Comparison of ENCODE assay signal across 8 cellular contexts in genomic region chr10:68156373-68157185, GRCh38. TPM values are rescaled to one million over a fixed set of nuclear protein-coding genes. Genes with fewer than 3 reads are reported as not detected.
DNase-seq lines count a peak whose midpoint lies in the region; ATAC-seq, FAIRE-seq and TF ChIP-seq lines count a peak whose summit lies in the region.

No MANE protein-coding gene starts in this region.

- no peaks in the 10 kb centered on the region for H3K79me2 ChIP-seq in Loucy (ENCODE audit: insufficient read depth, low read length)

- no peak overlapping the region for H2AFZ ChIP-seq in Loucy (ENCODE audit: low read length)

- no peaks in the 10 kb centered on the region for H3K9me2 ChIP-seq in Loucy (replicated peaks; ENCODE audit: low read depth, low read length)

- ATAC-seq in left lobe of liver = peak; percentile 90

- no peaks in the 10 kb centered on the region for H3F3A ChIP-seq in Loucy (ENCODE audit: low read depth)

- H3K4me3 ChIP-seq in Loucy (ENCODE audit: low read length, poor library complexity, severe bottlenecking) (no peak overlapping the region), bronchial epithelial cell (ENCODE audit: low read depth, low read length) (no peak overlapping the region)

- DNase-seq in NCI-H2107 treated with DMSO at 0.1 percent for 48 hours (lab: John Stamatoyannopoulos, UW; ENCODE audit: unreplicated experiment) = peak; percentile 32
- DNase-seq in NCI-H2107 (lab: John Stamatoyannopoulos, UW) = no peak
- peak; percentile 17 for DNase-seq in UCSD-AML1 (lab: John Stamatoyannopoulos, UW; ENCODE audit: unreplicated experiment)
- peak; percentile 66 for DNase-seq in bronchial epithelial cell (ENCODE audit: low read depth)
- peak; percentile 53 for DNase-seq in left lobe of liver (ENCODE audit: low spot score)
- peak; percentile 45 for DNase-seq in stimulated activated CD8-positive, alpha-beta memory T cell treated with anti-CD3 and anti-CD28 coated beads, Interleukin-12 subunit alpha, Interleukin-12 subunit beta, amount 100 ng/mL, for 1 hour (ENCODE audit: low read depth)
- DNase-seq in NCI-H510A treated with DMSO at 0.1 percent for 48 hours (lab: John Stamatoyannopoulos, UW) = no peak

- no peaks in the 10 kb centered on the region for H3K9me3 ChIP-seq in Loucy (ENCODE audit: insufficient read depth, low read depth, low read length)

- H3K4me2 ChIP-seq in Loucy (ENCODE audit: low read depth, low read length, poor library complexity, severe bottlenecking) = no peak overlapping the region

- no peaks in the 10 kb centered on the region for H4K20me1 ChIP-seq in Loucy (ENCODE audit: insufficient read depth, low read length, poor library complexity, severe bottlenecking)

- H3K4me1 ChIP-seq in Loucy (ENCODE audit: insufficient read depth, low read length, poor library complexity, severe bottlenecking) = no peaks in the 10 kb centered on the region

- H3K9ac ChIP-seq in Loucy (ENCODE audit: low read depth, low read length, poor library complexity, severe bottlenecking) = no peak overlapping the region

- H3K27me3 ChIP-seq in Loucy (ENCODE audit: insufficient read depth, low read length, poor library complexity, severe bottlenecking) (no peaks in the 10 kb centered on the region), bronchial epithelial cell (ENCODE audit: control insufficient read depth, insufficient read depth, low read length) (no peaks in the 10 kb centered on the region)

- no peak for FAIRE-seq in bronchial epithelial cell (lab: Jason Lieb, UNC)

- TF ChIP-seq CTCF in Loucy (conservative IDR thresholded peaks at IDR 0.05; ENCODE audit: low read length) (peak; percentile 93), bronchial epithelial cell (IDR thresholded peaks at IDR 0.05; ENCODE audit: insufficient read depth, low read length, severe bottlenecking) (peak; percentile 65)

- no peaks in the 10 kb centered on the region for H3K36me3 ChIP-seq in Loucy (ENCODE audit: insufficient read depth, low read length)
- no peaks in the 10 kb centered on the region for H3K36me3 ChIP-seq in bronchial epithelial cell (ENCODE audit: control insufficient read depth, insufficient read depth, low read length)

RNA-seq across cellular contexts. Expression of gene MYPN, which starts 47.3 kb away (rescaled TPM):
- total RNA-seq in bronchial epithelial cell (not detected in 2 replicates), left lobe of liver (not detected)

Comparison
In these comparisons a context has a peak if more than half of its experiments do, and no peak if none do; other contexts are left out.
1. DNase-seq: peak in NCI-H2107 treated with DMSO at 0.1 percent for 48 hours (single experiment), UCSD-AML1 (single experiment), bronchial epithelial cell (single experiment), left lobe of liver (single experiment) and stimulated activated CD8-positive, alpha-beta memory T cell treated with anti-CD3 and anti-CD28 coated beads, Interleukin-12 subunit alpha, Interleukin-12 subunit beta, amount 100 ng/mL, for 1 hour (single experiment); none in NCI-H2107 (single experiment) and NCI-H510A treated with DMSO at 0.1 percent for 48 hours (single experiment).